Comparison of ENCODE assay signal across 8 cellular contexts in genomic region chr15:55197362-55197705, GRCh38. TPM values are rescaled to one million over a fixed set of nuclear protein-coding genes. Genes with fewer than 3 reads are reported as not detected.
DNase-seq lines count a peak whose midpoint lies in the region; ATAC-seq and TF ChIP-seq lines count a peak whose summit lies in the region.

No MANE protein-coding gene starts in this region.

- TF ChIP-seq POLR2A in NB4 (IDR thresholded peaks at IDR 0.05; ENCODE audit: extremely low read depth, insufficient read length) (no peak), suprapubic skin (IDR thresholded peaks at IDR 0.05) (no peak)

- peaks cover 0 to 17% of the 10 kb centered on the region in 2 donors for H3K36me3 Mint-ChIP-seq in CD4-positive, alpha-beta memory T cell

- peaks cover 3% of the 10 kb centered on the region for H3K36me3 ChIP-seq in CD4-positive, alpha-beta memory T cell (ENCODE audit: insufficient read depth, low read length)
- no peaks in the 10 kb centered on the region for H3K36me3 ChIP-seq in suprapubic skin

- intact Hi-C loops in CD4-positive, alpha-beta memory T cell (cut with micrococcal nuclease), result loop anchor here (1.0 to 5.0 kb wide), 6 partner anchors 20 to 1047 kb away; partner anchors contain the start of genes CCPG1, PIERCE2, PIGB and PIGBOS1

- H3K27ac ChIP-seq in CD4-positive, alpha-beta memory T cell (ENCODE audit: low read depth, low read length), result peak overlapping the region; percentile 87
- peak overlapping the region; percentile 84 for H3K27ac ChIP-seq in suprapubic skin

- CTCF ChIA-PET in CD4-positive, alpha-beta memory T cell (lab: Charles Lee; ENCODE audit: partially characterized antibody), result interaction anchor here (0.9 to 2.8 kb wide), 8 partner anchors 14 to 242 kb away, joined by 3 to 17 read pairs (median 6); partner anchors contain the start of genes CCPG1, PIERCE2, PIGB and PIGBOS1

- H3K27ac Mint-ChIP-seq in CD4-positive, alpha-beta memory T cell, result no peak overlapping the region

- peak in 1 of 5 donors; percentile 45 for DNase-seq in CD4-positive, alpha-beta memory T cell
- DNase-seq in NB4 (ENCODE audit: low read depth) (no peak), foreskin fibroblast (no peak), suprapubic skin (ENCODE audit: low spot score in 2 of 2) (no peak), RPMI8226 (no peak), hypothalamus (lab: John Stamatoyannopoulos, UW) (no peak), NOMO-1 treated with DMSO at 0.1 percent for 48 hours (lab: John Stamatoyannopoulos, UW; ENCODE audit: unreplicated experiment) (no peak)

- no peak for TF ChIP-seq CTCF in NB4 (IDR thresholded peaks at IDR 0.05; ENCODE audit: low read depth, low read length)
- TF ChIP-seq CTCF in foreskin fibroblast (IDR thresholded peaks at IDR 0.05; ENCODE audit: low read depth, low read length), result no peak
- TF ChIP-seq CTCF in suprapubic skin (IDR thresholded peaks at IDR 0.05), result no peak

- ATAC-seq in GM21619 (IDR thresholded peaks at IDR 0.05; ENCODE audit: unreplicated experiment), result peak; percentile 14

- POLR2A ChIA-PET in CD4-positive, alpha-beta memory T cell (lab: Charles Lee; ENCODE audit: partially characterized antibody), result interaction anchor here (0.7 to 3.9 kb wide), 26 partner anchors 8 to 1047 kb away, joined by 3 to 48 read pairs (median 6); partner anchors contain the start of genes CCPG1, PIERCE2, PIGB and PIGBOS1

- H3K27me3 ChIP-seq in CD4-positive, alpha-beta memory T cell (ENCODE audit: insufficient read depth, low read length), result no peaks in the 10 kb centered on the region
- H3K27me3 ChIP-seq in suprapubic skin, result no peaks in the 10 kb centered on the region

- H3K9me3 ChIP-seq in CD4-positive, alpha-beta memory T cell (ENCODE audit: control insufficient read depth in 1 of 2, low read length in 2 of 2), result no peaks in the 10 kb centered on the region
- H3K9me3 ChIP-seq in suprapubic skin, result no peaks in the 10 kb centered on the region

- no peaks in the 10 kb centered on the region for H3K27me3 Mint-ChIP-seq in CD4-positive, alpha-beta memory T cell

- peaks cover 40% of the 10 kb centered on the region for H3K4me1 ChIP-seq in CD4-positive, alpha-beta memory T cell (ENCODE audit: insufficient read depth, low read length)
- peaks cover 32% of the 10 kb centered on the region for H3K4me1 ChIP-seq in suprapubic skin

- WGBS in suprapubic skin, result under 1% methylated on average over 10 of the region's 10 CpGs

- H3K4me3 Mint-ChIP-seq in CD4-positive, alpha-beta memory T cell, result no peak overlapping the region

- peak overlapping the region; percentile 90 to 97 for H3K4me3 ChIP-seq in CD4-positive, alpha-beta memory T cell (ENCODE audit: low read length in 2 of 2)
- H3K4me3 ChIP-seq in NB4 (ENCODE audit: low read depth, low read length), result peak overlapping the region; percentile 78
- peak overlapping the region; percentile 94 to 98 for H3K4me3 ChIP-seq in foreskin fibroblast (ENCODE audit: low read depth in 1 of 2, low read length in 2 of 2)
- peak overlapping the region; percentile 60 for H3K4me3 ChIP-seq in suprapubic skin

- no peak for TF ChIP-seq EP300 in suprapubic skin (IDR thresholded peaks at IDR 0.05)

- peaks cover 0 to 4% (median 0%) of the 10 kb centered on the region in 8 donors for H3K9me3 Mint-ChIP-seq in CD4-positive, alpha-beta memory T cell

- peaks cover 4 to 14% (median 10%) of the 10 kb centered on the region in 4 donors for H3K4me1 Mint-ChIP-seq in CD4-positive, alpha-beta memory T cell

RNA-seq across cellular contexts. Expression of gene RSL24D1, which starts 0.6 kb away (rescaled TPM):
- 100 to 1,000 TPM; 103 to 107 TPM for total RNA-seq in CD4-positive, alpha-beta memory T cell
- 100 to 1,000 TPM in 1 of 2 donors, 10 to 100 TPM in 1; 82.6 to 153 TPM for polyA plus RNA-seq in CD4-positive, alpha-beta memory T cell
- 10 to 100 TPM; 52.1 to 56.9 (median 53.7) TPM for total RNA-seq in suprapubic skin
